14 cellular contexts compared by ENCODE assay signal in the genomic region with DNA sequence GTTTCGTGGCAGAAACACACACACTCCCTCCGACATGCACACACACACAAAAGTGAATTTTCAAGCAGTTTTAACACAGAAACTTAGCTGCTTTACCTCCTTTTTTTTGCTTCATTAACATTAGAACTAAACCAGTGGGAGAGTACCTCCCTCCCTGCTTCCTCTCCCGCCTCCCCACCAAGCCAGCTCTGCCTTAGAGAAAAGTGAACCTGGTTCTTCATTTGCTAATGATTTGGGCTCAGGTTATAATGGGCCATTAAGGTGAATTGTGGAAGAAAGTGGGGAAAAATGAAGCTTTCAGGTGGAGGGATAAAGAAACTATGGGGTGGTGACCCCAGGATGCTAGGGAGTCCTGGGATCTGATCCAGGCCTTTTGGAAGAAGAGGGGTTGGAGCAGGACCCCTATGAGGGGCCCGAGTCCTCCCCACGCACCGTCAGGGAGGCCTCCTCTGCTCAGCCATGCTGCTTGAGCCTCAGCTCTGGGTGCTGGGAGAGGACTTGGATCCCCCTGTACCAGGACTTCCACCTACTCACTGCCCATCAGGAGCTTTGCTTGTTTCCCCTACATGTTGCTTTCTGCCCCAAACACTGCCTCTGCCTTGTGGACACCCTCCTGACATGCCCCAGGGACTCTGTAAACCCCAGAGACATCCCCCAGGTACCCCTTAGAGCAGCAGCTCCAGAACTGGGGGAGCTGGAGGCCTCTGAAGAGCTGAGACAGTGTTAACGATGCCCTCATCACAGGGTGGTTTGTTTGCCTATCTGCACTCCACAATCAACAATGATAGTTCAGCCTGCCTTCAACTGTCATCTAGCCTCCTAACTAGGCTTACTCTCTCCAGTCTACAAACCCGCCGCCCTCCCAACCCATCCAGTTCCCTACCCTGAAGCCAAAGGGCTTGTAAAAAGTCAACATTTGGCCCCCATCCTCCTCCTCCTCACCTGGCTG. TPM values are rescaled to one million over a fixed set of nuclear protein-coding genes. Genes with fewer than 3 reads are reported as not detected.
DNase-seq lines count a peak whose midpoint lies in the region; ATAC-seq, FAIRE-seq and TF ChIP-seq lines count a peak whose summit lies in the region.
"Had no signal": no experiment of that assay in that cellular context is flagged by ENCODE, and none has a peak within 500 bp of the region (broad histone marks: within the 10 kb centered on the region; RNA-seq: fewer than 3 reads in every experiment).

No MANE protein-coding gene starts in this region.

- peaks cover 40% of the 10 kb centered on the region for H3K4me1 ChIP-seq in HUES64 (ENCODE audit: insufficient read depth, low read length)
- peaks cover 9% of the 10 kb centered on the region for H3K4me1 ChIP-seq in mesendoderm (ENCODE audit: control insufficient read depth, low read depth, low read length)
- H3K4me1 ChIP-seq in HAP-1: peaks cover 3% of the 10 kb centered on the region; the same call in 1 of the 2 replicates
- H3K4me1 ChIP-seq: suprapubic skin had no signal

- peak; percentile 50 for FAIRE-seq in bronchial epithelial cell (lab: Jason Lieb, UNC)

- in situ Hi-C loops in HAP-1 (cut with MboI; ENCODE audit: low sequenced_read_pairs): loop anchor here (25.0 kb wide), 1 partner anchor 216 kb away; no protein-coding TSS in a partner anchor

- H3K4me3 ChIP-seq in HUES64 (ENCODE audit: low read length) (peak overlapping the region; percentile 11; the same call in 1 of the 2 replicates), bronchial epithelial cell (ENCODE audit: low read depth, low read length) (no peak overlapping the region), mesendoderm (ENCODE audit: low read length) (no peak overlapping the region), HAP-1 (no peak overlapping the region)
- H3K4me3 ChIP-seq: hepatocyte, left ventricle myocardium inferior, suprapubic skin had no signal

- ATAC-seq in GM18502 (IDR thresholded peaks at IDR 0.05; ENCODE audit: poor library complexity, unreplicated experiment) (peak; percentile 5), GM21526 (IDR thresholded peaks at IDR 0.05; ENCODE audit: low FRiP score, unreplicated experiment) (no peak), HG02981 (IDR thresholded peaks at IDR 0.05; ENCODE audit: unreplicated experiment) (no peak)

- no peak overlapping the region for H3K23ac ChIP-seq in mesendoderm (ENCODE audit: low read length)

- peak overlapping the region; percentile 88 for H3K27ac ChIP-seq in HUES64 (ENCODE audit: low read depth, low read length)
- no peak overlapping the region for H3K27ac ChIP-seq in mesendoderm (ENCODE audit: low read depth, low read length)
- H3K27ac ChIP-seq: hepatocyte, left ventricle myocardium inferior, suprapubic skin had no signal

- DNase-seq in bronchial epithelial cell (ENCODE audit: low read depth) (no peak), mesendoderm (no peak), HAP-1 (ENCODE audit: low spot score in 2 of 2) (no peak)
- DNase-seq: activated gamma-delta T cell, aorta, Calu3, left ventricle myocardium inferior, Right ventricle myocardium superior had no signal

- no peaks in the 10 kb centered on the region for H3K79me2 ChIP-seq in mesendoderm (ENCODE audit: control insufficient read depth, insufficient read depth, low read length)
- H3K79me2 ChIP-seq: hepatocyte had no signal

- no peak overlapping the region for H4K8ac ChIP-seq in mesendoderm (ENCODE audit: low read depth, low read length)

- H3K4me2 ChIP-seq in mesendoderm (ENCODE audit: low read length): no peak overlapping the region
- H3K4me2 ChIP-seq: hepatocyte had no signal

- H4K5ac ChIP-seq in mesendoderm (ENCODE audit: low read length): no peak overlapping the region

- no peak overlapping the region for H2AK5ac ChIP-seq in mesendoderm (ENCODE audit: low read length)

- H2BK120ac ChIP-seq in mesendoderm (ENCODE audit: low read depth, low read length): no peak overlapping the region

- no peaks in the 10 kb centered on the region for H3K79me1 ChIP-seq in mesendoderm (ENCODE audit: low read length)

- 22% methylated on average over 9 of the region's 9 CpGs for WGBS in HUES64
- no CpG with 5 or more reads among the region's 9 CpGs for WGBS in mesendoderm (ENCODE audit: extremely low coverage, insufficient coverage, low lambda C conversion rate)

- H3K9me3 ChIP-seq in HUES64 (ENCODE audit: insufficient read depth, low read depth, low read length) (no peaks in the 10 kb centered on the region), HAP-1 (no peaks in the 10 kb centered on the region)
- H3K9me3 ChIP-seq: left ventricle myocardium inferior, suprapubic skin had no signal

- TF ChIP-seq CTCF in bronchial epithelial cell (IDR thresholded peaks at IDR 0.05; ENCODE audit: insufficient read depth, low read length, severe bottlenecking): no peak

- H3K27me3 ChIP-seq in HUES64 (ENCODE audit: insufficient read depth, low read length) (no peaks in the 10 kb centered on the region), bronchial epithelial cell (ENCODE audit: control insufficient read depth, insufficient read depth, low read length) (no peaks in the 10 kb centered on the region), mesendoderm (ENCODE audit: insufficient read depth, low read length, poor library complexity) (no peaks in the 10 kb centered on the region), HAP-1 (ENCODE audit: low read depth) (no peaks in the 10 kb centered on the region)
- H3K27me3 ChIP-seq: hepatocyte, suprapubic skin had no signal

- H3K9ac ChIP-seq in HUES64 (ENCODE audit: low read depth, low read length) (peak overlapping the region; percentile 32; the same call in 1 of the 2 replicates), mesendoderm (ENCODE audit: low read length) (no peak overlapping the region)

- peak overlapping the region; percentile 27 for H3K4ac ChIP-seq in mesendoderm (ENCODE audit: low read depth, low read length)

- no peaks in the 10 kb centered on the region for H3K36me3 ChIP-seq in HUES64 (ENCODE audit: insufficient read depth, low read length)
- no peaks in the 10 kb centered on the region for H3K36me3 ChIP-seq in bronchial epithelial cell (ENCODE audit: control insufficient read depth, insufficient read depth, low read length)
- no peaks in the 10 kb centered on the region for H3K36me3 ChIP-seq in mesendoderm (ENCODE audit: control insufficient read depth, insufficient read depth, low read length)
- no peaks in the 10 kb centered on the region for H3K36me3 ChIP-seq in HAP-1 (replicated peaks)
- H3K36me3 ChIP-seq: left ventricle myocardium inferior, suprapubic skin had no signal

- no peak overlapping the region for H2BK5ac ChIP-seq in mesendoderm (ENCODE audit: low read length)

- H3K18ac ChIP-seq in mesendoderm (ENCODE audit: low read length): peak overlapping the region; percentile 71

- H2BK15ac ChIP-seq in mesendoderm (replicated peaks; ENCODE audit: low read depth): no peak overlapping the region

- H3K56ac ChIP-seq in mesendoderm (ENCODE audit: low read length): peak overlapping the region; percentile 10

RNA-seq across cellular contexts. Expression of a gene that starts 6.5 kb away (rescaled TPM):
- polyA plus RNA-seq in HUES64 (2013, experiment 1 of 2): 53.4 TPM
- 47.4 TPM for polyA plus RNA-seq in HUES64 (2013, experiment 2 of 2)
- total RNA-seq in bronchial epithelial cell: 6.6 and 6.8 TPM in 2 replicates
- 28.4 TPM for polyA plus RNA-seq in mesendoderm (2013, experiment 1 of 2)
- polyA plus RNA-seq in mesendoderm (2013, experiment 2 of 2): 28.7 TPM
